Comparison of ENCODE assay signal across 2 cellular contexts in the genomic region with DNA sequence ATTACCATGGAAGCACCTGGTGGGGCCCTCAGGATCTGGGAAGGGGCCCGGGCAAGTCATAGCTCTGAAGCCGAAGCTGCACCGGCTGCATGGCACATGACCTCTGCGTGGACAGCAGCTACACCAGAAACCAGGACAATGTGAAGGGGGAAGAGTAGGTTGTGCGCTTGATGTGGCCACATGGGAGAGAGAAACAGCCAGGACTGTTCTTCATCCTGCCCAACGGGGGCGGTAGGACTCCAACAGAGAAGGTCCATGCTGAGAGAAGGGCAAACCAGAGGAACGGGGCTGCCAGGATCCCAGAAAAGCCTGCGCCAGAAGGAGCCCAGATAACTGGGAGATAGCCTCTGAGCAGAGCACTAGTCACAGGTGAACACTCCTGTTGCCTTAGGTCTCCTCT.
TF ChIP-seq lines count a peak whose summit lies in the region.

No MANE protein-coding gene starts in this region.

TF ChIP-seq in HCT116, 20 proteins besides CTCF, POLR2A, EP300 and RAD21:
- TF ChIP-seq ZNF274 (IDR thresholded peaks at IDR 0.05; ENCODE audit: low read depth, low read length) (no peak), ELF1 (IDR thresholded peaks at IDR 0.05; ENCODE audit: borderline replicate concordance, low read depth) (no peak), JUND (IDR thresholded peaks at IDR 0.05) (no peak), EZH2phosphoT487 (IDR thresholded peaks at IDR 0.05; ENCODE audit: borderline replicate concordance) (no peak), CBX3 (IDR thresholded peaks at IDR 0.05; ENCODE audit: low read depth) (no peak), TCF7L2 (IDR thresholded peaks at IDR 0.05; ENCODE audit: borderline replicate concordance, extremely low read depth, insufficient read depth, insufficient read length) (no peak), POLR2AphosphoS5 (IDR thresholded peaks at IDR 0.05; ENCODE audit: low read depth, low read length) (no peak), CEBPB (IDR thresholded peaks at IDR 0.05; ENCODE audit: low read depth) (no peak), ZFX (IDR thresholded peaks at IDR 0.05) (no peak)
- TF ChIP-seq, protein P1, sequence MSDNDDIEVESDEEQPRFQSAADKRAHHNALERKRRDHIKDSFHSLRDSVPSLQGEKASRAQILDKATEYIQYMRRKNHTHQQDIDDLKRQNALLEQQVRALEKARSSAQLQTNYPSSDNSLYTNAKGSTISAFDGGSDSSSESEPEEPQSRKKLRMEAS (IDR thresholded peaks at IDR 0.05): no peak
- TF ChIP-seq, protein P2, sequence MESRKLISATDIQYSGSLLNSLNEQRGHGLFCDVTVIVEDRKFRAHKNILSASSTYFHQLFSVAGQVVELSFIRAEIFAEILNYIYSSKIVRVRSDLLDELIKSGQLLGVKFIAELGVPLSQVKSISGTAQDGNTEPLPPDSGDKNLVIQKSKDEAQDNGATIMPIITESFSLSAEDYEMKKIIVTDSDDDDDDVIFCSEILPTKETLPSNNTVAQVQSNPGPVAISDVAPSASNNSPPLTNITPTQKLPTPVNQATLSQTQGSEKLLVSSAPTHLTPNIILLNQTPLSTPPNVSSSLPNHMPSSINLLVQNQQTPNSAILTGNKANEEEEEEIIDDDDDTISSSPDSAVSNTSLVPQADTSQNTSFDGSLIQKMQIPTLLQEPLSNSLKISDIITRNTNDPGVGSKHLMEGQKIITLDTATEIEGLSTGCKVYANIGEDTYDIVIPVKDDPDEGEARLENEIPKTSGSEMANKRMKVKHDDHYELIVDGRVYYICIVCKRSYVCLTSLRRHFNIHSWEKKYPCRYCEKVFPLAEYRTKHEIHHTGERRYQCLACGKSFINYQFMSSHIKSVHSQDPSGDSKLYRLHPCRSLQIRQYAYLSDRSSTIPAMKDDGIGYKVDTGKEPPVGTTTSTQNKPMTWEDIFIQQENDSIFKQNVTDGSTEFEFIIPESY (IDR thresholded peaks at IDR 0.05; ENCODE audit: extremely low read depth, insufficient replicate concordance, low read length): no peak
- TF ChIP-seq, protein P3, sequence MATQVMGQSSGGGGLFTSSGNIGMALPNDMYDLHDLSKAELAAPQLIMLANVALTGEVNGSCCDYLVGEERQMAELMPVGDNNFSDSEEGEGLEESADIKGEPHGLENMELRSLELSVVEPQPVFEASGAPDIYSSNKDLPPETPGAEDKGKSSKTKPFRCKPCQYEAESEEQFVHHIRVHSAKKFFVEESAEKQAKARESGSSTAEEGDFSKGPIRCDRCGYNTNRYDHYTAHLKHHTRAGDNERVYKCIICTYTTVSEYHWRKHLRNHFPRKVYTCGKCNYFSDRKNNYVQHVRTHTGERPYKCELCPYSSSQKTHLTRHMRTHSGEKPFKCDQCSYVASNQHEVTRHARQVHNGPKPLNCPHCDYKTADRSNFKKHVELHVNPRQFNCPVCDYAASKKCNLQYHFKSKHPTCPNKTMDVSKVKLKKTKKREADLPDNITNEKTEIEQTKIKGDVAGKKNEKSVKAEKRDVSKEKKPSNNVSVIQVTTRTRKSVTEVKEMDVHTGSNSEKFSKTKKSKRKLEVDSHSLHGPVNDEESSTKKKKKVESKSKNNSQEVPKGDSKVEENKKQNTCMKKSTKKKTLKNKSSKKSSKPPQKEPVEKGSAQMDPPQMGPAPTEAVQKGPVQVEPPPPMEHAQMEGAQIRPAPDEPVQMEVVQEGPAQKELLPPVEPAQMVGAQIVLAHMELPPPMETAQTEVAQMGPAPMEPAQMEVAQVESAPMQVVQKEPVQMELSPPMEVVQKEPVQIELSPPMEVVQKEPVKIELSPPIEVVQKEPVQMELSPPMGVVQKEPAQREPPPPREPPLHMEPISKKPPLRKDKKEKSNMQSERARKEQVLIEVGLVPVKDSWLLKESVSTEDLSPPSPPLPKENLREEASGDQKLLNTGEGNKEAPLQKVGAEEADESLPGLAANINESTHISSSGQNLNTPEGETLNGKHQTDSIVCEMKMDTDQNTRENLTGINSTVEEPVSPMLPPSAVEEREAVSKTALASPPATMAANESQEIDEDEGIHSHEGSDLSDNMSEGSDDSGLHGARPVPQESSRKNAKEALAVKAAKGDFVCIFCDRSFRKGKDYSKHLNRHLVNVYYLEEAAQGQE (IDR thresholded peaks at IDR 0.05; ENCODE audit: low read depth): no peak

TF ChIP-seq in K562, 482 proteins besides CTCF, POLR2A, EP300 and RAD21:
- no peak for TF ChIP-seq ZNF444 (CRISPR knock-in tag; IDR thresholded peaks at IDR 0.05)
- TF ChIP-seq MCM2 (IDR thresholded peaks at IDR 0.05; ENCODE audit: low read depth): no peak
- TF ChIP-seq ZNF717 (CRISPR knock-in tag; IDR thresholded peaks at IDR 0.05): no peak
- TF ChIP-seq, protein P4, sequence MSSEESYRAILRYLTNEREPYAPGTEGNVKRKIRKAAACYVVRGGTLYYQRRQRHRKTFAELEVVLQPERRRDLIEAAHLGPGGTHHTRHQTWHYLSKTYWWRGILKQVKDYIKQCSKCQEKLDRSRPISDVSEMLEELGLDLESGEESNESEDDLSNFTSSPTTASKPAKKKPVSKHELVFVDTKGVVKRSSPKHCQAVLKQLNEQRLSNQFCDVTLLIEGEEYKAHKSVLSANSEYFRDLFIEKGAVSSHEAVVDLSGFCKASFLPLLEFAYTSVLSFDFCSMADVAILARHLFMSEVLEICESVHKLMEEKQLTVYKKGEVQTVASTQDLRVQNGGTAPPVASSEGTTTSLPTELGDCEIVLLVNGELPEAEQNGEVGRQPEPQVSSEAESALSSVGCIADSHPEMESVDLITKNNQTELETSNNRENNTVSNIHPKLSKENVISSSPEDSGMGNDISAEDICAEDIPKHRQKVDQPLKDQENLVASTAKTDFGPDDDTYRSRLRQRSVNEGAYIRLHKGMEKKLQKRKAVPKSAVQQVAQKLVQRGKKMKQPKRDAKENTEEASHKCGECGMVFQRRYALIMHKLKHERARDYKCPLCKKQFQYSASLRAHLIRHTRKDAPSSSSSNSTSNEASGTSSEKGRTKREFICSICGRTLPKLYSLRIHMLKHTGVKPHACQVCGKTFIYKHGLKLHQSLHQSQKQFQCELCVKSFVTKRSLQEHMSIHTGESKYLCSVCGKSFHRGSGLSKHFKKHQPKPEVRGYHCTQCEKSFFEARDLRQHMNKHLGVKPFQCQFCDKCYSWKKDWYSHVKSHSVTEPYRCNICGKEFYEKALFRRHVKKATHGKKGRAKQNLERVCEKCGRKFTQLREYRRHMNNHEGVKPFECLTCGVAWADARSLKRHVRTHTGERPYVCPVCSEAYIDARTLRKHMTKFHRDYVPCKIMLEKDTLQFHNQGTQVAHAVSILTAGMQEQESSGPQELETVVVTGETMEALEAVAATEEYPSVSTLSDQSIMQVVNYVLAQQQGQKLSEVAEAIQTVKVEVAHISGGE (CRISPR knock-in tag; IDR thresholded peaks at IDR 0.05): no peak
- TF ChIP-seq, protein P5, sequence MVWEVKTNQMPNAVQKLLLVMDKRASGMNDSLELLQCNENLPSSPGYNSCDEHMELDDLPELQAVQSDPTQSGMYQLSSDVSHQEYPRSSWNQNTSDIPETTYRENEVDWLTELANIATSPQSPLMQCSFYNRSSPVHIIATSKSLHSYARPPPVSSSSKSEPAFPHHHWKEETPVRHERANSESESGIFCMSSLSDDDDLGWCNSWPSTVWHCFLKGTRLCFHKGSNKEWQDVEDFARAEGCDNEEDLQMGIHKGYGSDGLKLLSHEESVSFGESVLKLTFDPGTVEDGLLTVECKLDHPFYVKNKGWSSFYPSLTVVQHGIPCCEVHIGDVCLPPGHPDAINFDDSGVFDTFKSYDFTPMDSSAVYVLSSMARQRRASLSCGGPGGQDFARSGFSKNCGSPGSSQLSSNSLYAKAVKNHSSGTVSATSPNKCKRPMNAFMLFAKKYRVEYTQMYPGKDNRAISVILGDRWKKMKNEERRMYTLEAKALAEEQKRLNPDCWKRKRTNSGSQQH (CRISPR knock-in tag; IDR thresholded peaks at IDR 0.05): no peak
- TF ChIP-seq, protein P6, sequence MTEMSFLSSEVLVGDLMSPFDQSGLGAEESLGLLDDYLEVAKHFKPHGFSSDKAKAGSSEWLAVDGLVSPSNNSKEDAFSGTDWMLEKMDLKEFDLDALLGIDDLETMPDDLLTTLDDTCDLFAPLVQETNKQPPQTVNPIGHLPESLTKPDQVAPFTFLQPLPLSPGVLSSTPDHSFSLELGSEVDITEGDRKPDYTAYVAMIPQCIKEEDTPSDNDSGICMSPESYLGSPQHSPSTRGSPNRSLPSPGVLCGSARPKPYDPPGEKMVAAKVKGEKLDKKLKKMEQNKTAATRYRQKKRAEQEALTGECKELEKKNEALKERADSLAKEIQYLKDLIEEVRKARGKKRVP (CRISPR knock-in tag; IDR thresholded peaks at IDR 0.05): no peak
- TF ChIP-seq SMARCC2 (IDR thresholded peaks at IDR 0.05; ENCODE audit: low read depth): no peak
- no peak for TF ChIP-seq PML (IDR thresholded peaks at IDR 0.05; ENCODE audit: low read length)
